ENCODE assay signal across 21 cellular contexts in genomic region chr5:40206030-40206429, GRCh38.
DNase-seq lines count a peak whose midpoint lies in the region; ATAC-seq and TF ChIP-seq lines count a peak whose summit lies in the region.
"Had no signal": no experiment of that assay in that cellular context is flagged by ENCODE, and none has a peak within 500 bp of the region (broad histone marks: within the 10 kb centered on the region; RNA-seq: fewer than 3 reads in every experiment).

No MANE protein-coding gene starts in this region.

- peaks cover 14% of the 10 kb centered on the region for H3K9me3 Mint-ChIP-seq in activated CD4-positive, alpha-beta T cell treated with anti-CD3 and anti-CD28 coated beads, Interleukin-2, amount 10 ng/mL, durations not matched to agents 24 days and 14 days
- H3K9me3 Mint-ChIP-seq in activated naive CD8-positive, alpha-beta T cell (ENCODE audit: low read depth): no peaks in the 10 kb centered on the region
- H3K9me3 Mint-ChIP-seq in activated naive CD8-positive, alpha-beta T cell treated with anti-CD3 and anti-CD28 coated beads for 36 hours: no peaks in the 10 kb centered on the region
- H3K9me3 Mint-ChIP-seq: CD4-positive, CD25-positive, alpha-beta regulatory T cell; IgD-negative memory B cell had no signal

- no peak overlapping the region for H3K4me3 Mint-ChIP-seq in activated CD4-positive, alpha-beta T cell treated with anti-CD3 and anti-CD28 coated beads, Interleukin-2, amount 10 ng/mL, durations not matched to agents 24 days and 14 days
- no peak overlapping the region for H3K4me3 Mint-ChIP-seq in activated naive CD8-positive, alpha-beta T cell
- no peak overlapping the region for H3K4me3 Mint-ChIP-seq in activated naive CD8-positive, alpha-beta T cell treated with anti-CD3 and anti-CD28 coated beads for 36 hours
- H3K4me3 Mint-ChIP-seq: CD4-positive, CD25-positive, alpha-beta regulatory T cell; IgD-negative memory B cell had no signal

- TF ChIP-seq CTCF in PC-9 (conservative IDR thresholded peaks at IDR 0.05): no peak

- no peaks in the 10 kb centered on the region for H3K79me2 ChIP-seq in PC-9 (ENCODE audit: low read depth)

- H3K27me3 ChIP-seq in PC-9 (ENCODE audit: insufficient read depth, low read depth): no peaks in the 10 kb centered on the region
- H3K27me3 ChIP-seq: BE2C had no signal

- no peak overlapping the region for H3K4me2 ChIP-seq in PC-9

- POLR2A ChIA-PET in PC-9 (lab: Charles Lee; ENCODE audit: unreplicated experiment): no interaction called here

- H3K27ac Mint-ChIP-seq in activated CD4-positive, alpha-beta T cell treated with anti-CD3 and anti-CD28 coated beads, Interleukin-2, amount 10 ng/mL, durations not matched to agents 24 days and 14 days: no peak overlapping the region
- peak overlapping the region; percentile 3 for H3K27ac Mint-ChIP-seq in activated naive CD8-positive, alpha-beta T cell
- no peak overlapping the region for H3K27ac Mint-ChIP-seq in activated naive CD8-positive, alpha-beta T cell treated with anti-CD3 and anti-CD28 coated beads for 36 hours
- H3K27ac Mint-ChIP-seq: CD4-positive, CD25-positive, alpha-beta regulatory T cell; IgD-negative memory B cell had no signal

- peaks cover 5% of the 10 kb centered on the region for H3K4me1 Mint-ChIP-seq in activated CD4-positive, alpha-beta T cell treated with anti-CD3 and anti-CD28 coated beads, Interleukin-2, amount 10 ng/mL, durations not matched to agents 24 days and 14 days
- peaks cover 18% of the 10 kb centered on the region for H3K4me1 Mint-ChIP-seq in activated naive CD8-positive, alpha-beta T cell (ENCODE audit: low read depth)
- peaks cover 15% of the 10 kb centered on the region for H3K4me1 Mint-ChIP-seq in activated naive CD8-positive, alpha-beta T cell treated with anti-CD3 and anti-CD28 coated beads for 36 hours
- H3K4me1 Mint-ChIP-seq: IgD-negative memory B cell had no signal

- intact Hi-C loops in activated CD4-positive, alpha-beta T cell treated with anti-CD3 and anti-CD28 coated beads, Interleukin-2, amount 10 ng/mL, durations not matched to agents 24 days and 14 days (cut with micrococcal nuclease): no loop called here
- intact Hi-C loops in PC-9 (cut with micrococcal nuclease; ENCODE audit: unreplicated experiment): no loop called here

- H3K9me3 ChIP-seq in PC-9 (ENCODE audit: insufficient read depth, low read depth): peaks cover 5% of the 10 kb centered on the region; the same call in 1 of the 2 replicates
- H3K9me3 ChIP-seq: BE2C, Caco-2, HAP-1 had no signal

- H3F3A ChIP-seq in PC-9 (ENCODE audit: insufficient read depth, low read depth): no peaks in the 10 kb centered on the region

- CTCF ChIA-PET in PC-9 (lab: Charles Lee): no interaction called here

- ATAC-seq in stimulated activated naive CD8-positive, alpha-beta T cell treated with anti-CD3 and anti-CD28 coated beads, Interleukin-15, Interleukin-2, amounts not matched to agents 100 U/mL and 50 U/mL, for 24 hours: peak; percentile 32
- no peak for ATAC-seq in GM18858 (IDR thresholded peaks at IDR 0.05; ENCODE audit: unreplicated experiment)
- ATAC-seq in HG02623 (IDR thresholded peaks at IDR 0.05; ENCODE audit: unreplicated experiment): no peak
- ATAC-seq: Panc1 had no signal

- DNase-seq in activated CD4-positive, alpha-beta T cell treated with anti-CD3 and anti-CD28 coated beads for 48 hours: peak; percentile 12
- no peak for DNase-seq in activated CD4-positive, alpha-beta T cell treated with anti-CD3 and anti-CD28 coated beads, Interleukin-2, amount 10 ng/mL, durations not matched to agents 24 days and 14 days
- no peak for DNase-seq in activated naive CD8-positive, alpha-beta T cell treated with anti-CD3 and anti-CD28 coated beads for 36 hours
- no peak for DNase-seq in PC-9
- no peak for DNase-seq in stimulated activated naive CD8-positive, alpha-beta T cell treated with anti-CD3 and anti-CD28 coated beads, Interleukin-15, Interleukin-2, amounts not matched to agents 100 U/mL and 50 U/mL, for 24 hours
- DNase-seq: BE2C; Caco-2; CD4-positive, CD25-positive, alpha-beta regulatory T cell; GDM1; Karpas-422; NCI-H1417 treated with DMSO at 0.1 percent for 48 hours; NCI-H1930; NCI-H226; NCI-H524; NCI-H82 had no signal

- no peaks in the 10 kb centered on the region for H3K4me1 ChIP-seq in PC-9 (replicated peaks; ENCODE audit: insufficient read depth)
- H3K4me1 ChIP-seq: BE2C, Caco-2, HAP-1 had no signal

- peaks cover 5% of the 10 kb centered on the region; the same call in 1 of the 2 replicates for H3K9me2 ChIP-seq in PC-9 (ENCODE audit: insufficient read depth)

- no peaks in the 10 kb centered on the region for H3K36me3 ChIP-seq in PC-9 (ENCODE audit: low read depth)
- H3K36me3 ChIP-seq: BE2C, HAP-1 had no signal

- no TSS peak for BruUV-seq in PC-9 (replicated peaks; lab: Mats Ljungman, UMichigan)

- no peak overlapping the region for H3K27ac ChIP-seq in PC-9

- peaks cover 2% of the 10 kb centered on the region for H3K36me3 Mint-ChIP-seq in activated CD4-positive, alpha-beta T cell treated with anti-CD3 and anti-CD28 coated beads, Interleukin-2, amount 10 ng/mL, durations not matched to agents 24 days and 14 days (ENCODE audit: low read depth)
- no peaks in the 10 kb centered on the region for H3K36me3 Mint-ChIP-seq in activated naive CD8-positive, alpha-beta T cell
- peaks cover 1% of the 10 kb centered on the region for H3K36me3 Mint-ChIP-seq in activated naive CD8-positive, alpha-beta T cell treated with anti-CD3 and anti-CD28 coated beads for 36 hours
- H3K36me3 Mint-ChIP-seq: CD4-positive, CD25-positive, alpha-beta regulatory T cell; IgD-negative memory B cell had no signal

- no peaks in the 10 kb centered on the region for H3K27me3 Mint-ChIP-seq in activated CD4-positive, alpha-beta T cell treated with anti-CD3 and anti-CD28 coated beads, Interleukin-2, amount 10 ng/mL, durations not matched to agents 24 days and 14 days
- no peaks in the 10 kb centered on the region for H3K27me3 Mint-ChIP-seq in activated naive CD8-positive, alpha-beta T cell
- no peaks in the 10 kb centered on the region for H3K27me3 Mint-ChIP-seq in activated naive CD8-positive, alpha-beta T cell treated with anti-CD3 and anti-CD28 coated beads for 36 hours
- H3K27me3 Mint-ChIP-seq: CD4-positive, CD25-positive, alpha-beta regulatory T cell; IgD-negative memory B cell had no signal

- H3K4me3 ChIP-seq in PC-9: no peak overlapping the region
- H3K4me3 ChIP-seq: HAP-1 had no signal

- H4K20me1 ChIP-seq in PC-9 (ENCODE audit: insufficient read depth): no peaks in the 10 kb centered on the region

- H2AFZ ChIP-seq in PC-9: peak overlapping the region; percentile 41; the same call in 1 of the 2 replicates
